Comparison of ENCODE assay signal across 8 cellular contexts in genomic region chr18:63439334-63439733, GRCh38. TPM values are rescaled to one million over a fixed set of nuclear protein-coding genes. Genes with fewer than 3 reads are reported as not detected.
DNase-seq lines count a peak whose midpoint lies in the region; ATAC-seq, FAIRE-seq and TF ChIP-seq lines count a peak whose summit lies in the region.

No MANE protein-coding gene starts in this region.

- no peak overlapping the region for H3K4me3 ChIP-seq in GM23248
- H3K4me3 ChIP-seq in bronchial epithelial cell (ENCODE audit: low read depth, low read length), result no peak overlapping the region

- H3K9ac ChIP-seq in GM23248, result no peak overlapping the region

- peak; percentile 83 for DNase-seq in D341Med (ENCODE audit: low spot score)
- peak; percentile 74 for DNase-seq in GM23248
- peak; percentile 22 to 71 for DNase-seq in NCI-H1930 (lab: John Stamatoyannopoulos, UW)
- peak; percentile 72 for DNase-seq in bronchial epithelial cell (ENCODE audit: low read depth)
- DNase-seq in inferior parietal cortex (ENCODE audit: extremely low spot score), result peak; percentile 83
- DNase-seq in stimulated activated CD4-positive, alpha-beta T cell treated with anti-CD3 and anti-CD28 coated beads, Interleukin-2, amount 100 ng/mL, for 24 hours, result peak; percentile 33 to 52

- no peak overlapping the region for H3K27ac ChIP-seq in GM23248

- peak; percentile 70 for TF ChIP-seq CTCF in bronchial epithelial cell (IDR thresholded peaks at IDR 0.05; ENCODE audit: insufficient read depth, low read length, severe bottlenecking)

- no peaks in the 10 kb centered on the region for H3K9me3 ChIP-seq in GM23248 (ENCODE audit: low read depth)

- no peaks in the 10 kb centered on the region for H3K36me3 ChIP-seq in GM23248 (ENCODE audit: low read depth)
- no peaks in the 10 kb centered on the region for H3K36me3 ChIP-seq in bronchial epithelial cell (ENCODE audit: control insufficient read depth, insufficient read depth, low read length)

- H3K79me2 ChIP-seq in GM23248 (ENCODE audit: insufficient read depth), result no peaks in the 10 kb centered on the region

- FAIRE-seq in TTC549 (lab: Jason Lieb, UNC) (peak; percentile 76), bronchial epithelial cell (lab: Jason Lieb, UNC) (no peak)

- H3K4me1 ChIP-seq in GM23248 (ENCODE audit: insufficient read depth), result peaks cover 22% of the 10 kb centered on the region

- peak overlapping the region; percentile 40; the same call in 1 of the 2 replicates for H2AFZ ChIP-seq in GM23248

- in situ Hi-C loops in GM23248 (cut with MboI), result no loop called here

- no peak for ATAC-seq in GM21737 (IDR thresholded peaks at IDR 0.05; ENCODE audit: unreplicated experiment)

- no peaks in the 10 kb centered on the region for H3F3A ChIP-seq in GM23248 (ENCODE audit: insufficient read depth)

- H3K27me3 ChIP-seq in GM23248 (replicated peaks; ENCODE audit: insufficient read depth), result no peaks in the 10 kb centered on the region
- no peaks in the 10 kb centered on the region for H3K27me3 ChIP-seq in bronchial epithelial cell (ENCODE audit: control insufficient read depth, insufficient read depth, low read length)

- H4K20me1 ChIP-seq in GM23248 (ENCODE audit: insufficient read depth), result no peaks in the 10 kb centered on the region

- peak overlapping the region; percentile 27 for H3K4me2 ChIP-seq in GM23248 (ENCODE audit: unreplicated experiment)

- H3K9me2 ChIP-seq in GM23248 (ENCODE audit: insufficient read depth), result no peaks in the 10 kb centered on the region

- 2% methylated on average over 6 of the region's 6 CpGs for WGBS in GM23248 (ENCODE audit: low coverage in 1 of 2, low lambda C conversion rate in 2 of 2, missing lambda C conversion rate in 2 of 2), 2 experiments

RNA-seq across cellular contexts. Expression of gene VPS4B, which starts 17.1 kb away (rescaled TPM):
- 42.4 and 45.5 TPM in 2 replicates for total RNA-seq in GM23248 (2014; rRNA removed; shearing (Covaris generic))
- polyA plus RNA-seq in GM23248 (2016; fragmentation: Nextera tagmentation; extraction: Ambion mirVana), result 43.3 and 49.2 TPM in 2 replicates
- total RNA-seq in bronchial epithelial cell, result 120 and 167 TPM in 2 replicates

RNA-seq across cellular contexts. Expression of gene SERPINB5, which starts 37.4 kb away (rescaled TPM):
- not detected in 2 replicates for total RNA-seq in GM23248 (2014; rRNA removed; shearing (Covaris generic))
- polyA plus RNA-seq in GM23248 (2016; fragmentation: Nextera tagmentation; extraction: Ambion mirVana), result not detected in 2 replicates
- 440 and 513 TPM in 2 replicates for total RNA-seq in bronchial epithelial cell

Comparison
In these comparisons a context has a peak if more than half of its experiments do, and no peak if none do; other contexts are left out.
1. RNA of gene SERPINB5, which starts 37.4 kb away (total RNA-seq): 440 to 513 TPM in bronchial epithelial cell; not detected in GM23248; every median in the first group is over 100 times any median in the second.
2. Peak in every context shown above with its lines, with median percentiles within 50 percentile points of each other: DNase-seq.